Comparison of ENCODE assay signal across 8 cellular contexts in genomic region chr2:171574149-171574795, GRCh38. TPM values are rescaled to one million over a fixed set of nuclear protein-coding genes. Genes with fewer than 3 reads are reported as not detected.
DNase-seq lines count a peak whose midpoint lies in the region; ATAC-seq, FAIRE-seq and TF ChIP-seq lines count a peak whose summit lies in the region.

No MANE protein-coding gene starts in this region.

- H3K4me3 ChIP-seq in fibroblast of villous mesenchyme (ENCODE audit: low read depth, low read length) (no peak overlapping the region), suprapubic skin (no peak overlapping the region)

- H3K4me1 ChIP-seq in suprapubic skin: no peaks in the 10 kb centered on the region

- 22% methylated on average over 21 of the region's 21 CpGs for WGBS in suprapubic skin

- H3K36me3 ChIP-seq in suprapubic skin: no peaks in the 10 kb centered on the region

- no peak for FAIRE-seq in D721Med (lab: Jason Lieb, UNC)

- TF ChIP-seq EP300 in suprapubic skin (IDR thresholded peaks at IDR 0.05): no peak

- TF ChIP-seq CTCF in D721Med (IDR thresholded peaks at IDR 0.05; ENCODE audit: insufficient read depth, missing control alignments) (peak; percentile 89), fibroblast of villous mesenchyme (IDR thresholded peaks at IDR 0.05; ENCODE audit: insufficient read depth, low read depth, low read length) (peak; percentile 91), suprapubic skin (IDR thresholded peaks at IDR 0.05) (peak; percentile 78 to 97)

- H3K9me3 ChIP-seq in suprapubic skin: no peaks in the 10 kb centered on the region

- no peak for TF ChIP-seq POLR2A in suprapubic skin (IDR thresholded peaks at IDR 0.05)

- no peak overlapping the region for H3K27ac ChIP-seq in suprapubic skin

- peak; percentile 94 for ATAC-seq in GM21390 (IDR thresholded peaks at IDR 0.05; ENCODE audit: unreplicated experiment)

- DNase-seq in D721Med (ENCODE audit: insufficient read length, low spot score): peak; percentile 77
- DNase-seq in HuH-7 (ENCODE audit: low spot score): peak; percentile 84
- peak; percentile 80 for DNase-seq in RKO (ENCODE audit: low spot score)
- peak; percentile 72 for DNase-seq in activated T-helper 1 cell treated with anti-CD3 and anti-CD28 coated beads, Interleukin-2, amount 50 U/mL, for 16 hours (ENCODE audit: low read depth in 1 of 2, low spot score in 1 of 2)
- DNase-seq in fibroblast of villous mesenchyme (ENCODE audit: low read depth): peak; percentile 74
- peak; percentile 51 for DNase-seq in occipital lobe (lab: John Stamatoyannopoulos, UW)
- DNase-seq in suprapubic skin (ENCODE audit: low spot score in 2 of 2): peak; percentile 82 to 90

- H3K27me3 ChIP-seq in suprapubic skin: no peaks in the 10 kb centered on the region

RNA-seq across cellular contexts. Expression of gene CYBRD1, which starts 52.0 kb away (rescaled TPM):
- total RNA-seq in fibroblast of villous mesenchyme (113 and 189 TPM in 2 replicates), occipital lobe (12.3 TPM), suprapubic skin (100 to 1,000 TPM in 3 of 4 donors, 10 to 100 TPM in 1; 99.4 to 218 (median 157) TPM)
